Comparison of ENCODE assay signal across 32 cellular contexts in genomic region chr18:25074925-25075693, GRCh38.
DNase-seq lines count a peak whose midpoint lies in the region; ATAC-seq and TF ChIP-seq lines count a peak whose summit lies in the region.
"Had no signal": no experiment of that assay in that cellular context is flagged by ENCODE, and none has a peak within 500 bp of the region (broad histone marks: within the 10 kb centered on the region; RNA-seq: fewer than 3 reads in every experiment).

No MANE protein-coding gene starts in this region.

- 37 to 42% methylated on average over 9 of the region's 9 CpGs for WGBS in body of pancreas, 2 donors

- H3K27me3 Mint-ChIP-seq in Caco-2 (ENCODE audit: insufficient read depth, unreplicated experiment): no peaks in the 10 kb centered on the region
- no peaks in the 10 kb centered on the region for H3K27me3 Mint-ChIP-seq in nephron progenitor cell (ENCODE audit: low read depth, poor library complexity)
- H3K27me3 Mint-ChIP-seq: activated CD4-positive, alpha-beta memory T cell treated with anti-CD3 and anti-CD28 coated beads, Interleukin-2, amount 10 ng/mL, durations not matched to agents 7 days and 5 days; activated naive CD4-positive, alpha-beta T cell treated with anti-CD3 and anti-CD28 coated beads, Interleukin-2, amount 50 U/mL, for 24 hours; activated T-helper 17 cell treated with anti-CD3 and anti-CD28 coated beads, Interleukin-2, amount 50 U/mL, for 72 hours; effector memory CD8-positive, alpha-beta T cell had no signal

- H3K36me3 Mint-ChIP-seq in Caco-2 (ENCODE audit: insufficient read depth, unreplicated experiment): no peaks in the 10 kb centered on the region
- H3K36me3 Mint-ChIP-seq in nephron progenitor cell (ENCODE audit: low read depth): peaks cover 11% of the 10 kb centered on the region
- H3K36me3 Mint-ChIP-seq: activated naive CD4-positive, alpha-beta T cell treated with anti-CD3 and anti-CD28 coated beads, Interleukin-2, amount 50 U/mL, for 24 hours; CD8-positive, alpha-beta memory T cell; immature natural killer cell; memory B cell had no signal

- H3K27me3 ChIP-seq in Caco-2 (replicated peaks; ENCODE audit: control insufficient read depth, insufficient read depth, low read length) (no peaks in the 10 kb centered on the region), body of pancreas (no peaks in the 10 kb centered on the region)
- H3K27me3 ChIP-seq: BE2C, stomach, tibial artery had no signal

- TF ChIP-seq CTCF in Caco-2 (IDR thresholded peaks at IDR 0.05; ENCODE audit: insufficient read depth in 1 of 2, low read depth in 1 of 2, low read length in 1 of 2, severe bottlenecking in 1 of 2, unreplicated experiment in 1 of 2) (no peak), nephron progenitor cell (IDR thresholded peaks at IDR 0.05) (no peak), body of pancreas (IDR thresholded peaks at IDR 0.05) (no peak)

- peaks cover 20% of the 10 kb centered on the region for H3K4me1 Mint-ChIP-seq in Caco-2 (ENCODE audit: low read depth, unreplicated experiment)
- H3K4me1 Mint-ChIP-seq in nephron progenitor cell: peaks cover 85% of the 10 kb centered on the region
- H3K4me1 Mint-ChIP-seq: activated CD4-positive, alpha-beta memory T cell treated with anti-CD3 and anti-CD28 coated beads, Interleukin-2, amount 10 ng/mL, durations not matched to agents 7 days and 5 days; activated naive CD4-positive, alpha-beta T cell treated with anti-CD3 and anti-CD28 coated beads, Interleukin-2, amount 50 U/mL, for 24 hours; activated T-helper 17 cell treated with anti-CD3 and anti-CD28 coated beads, Interleukin-2, amount 50 U/mL, for 72 hours; CD8-positive, alpha-beta memory T cell; immature natural killer cell; memory B cell had no signal

- H3K27ac ChIP-seq in body of pancreas: no peak overlapping the region
- H3K27ac ChIP-seq: coronary artery, stomach, tibial artery had no signal

- H3K9me3 Mint-ChIP-seq in Caco-2 (ENCODE audit: unreplicated experiment): no peaks in the 10 kb centered on the region
- H3K9me3 Mint-ChIP-seq in nephron progenitor cell: no peaks in the 10 kb centered on the region
- H3K9me3 Mint-ChIP-seq: activated CD4-positive, alpha-beta memory T cell treated with anti-CD3 and anti-CD28 coated beads, Interleukin-2, amount 10 ng/mL, durations not matched to agents 7 days and 5 days; activated naive CD4-positive, alpha-beta T cell treated with anti-CD3 and anti-CD28 coated beads, Interleukin-2, amount 50 U/mL, for 24 hours; activated T-helper 17 cell treated with anti-CD3 and anti-CD28 coated beads, Interleukin-2, amount 50 U/mL, for 72 hours; effector memory CD8-positive, alpha-beta T cell; memory B cell had no signal

- no peak for TF ChIP-seq POLR2A in body of pancreas (IDR thresholded peaks at IDR 0.05)

- H3K4me3 ChIP-seq in Caco-2 (ENCODE audit: low read depth, low read length) (no peak overlapping the region), body of pancreas (no peak overlapping the region)
- H3K4me3 ChIP-seq: coronary artery, smooth muscle cell, stomach, tibial artery had no signal

- CTCF ChIA-PET in Caco-2 (lab: Charles Lee): no interaction called here

- H3K27ac Mint-ChIP-seq in Caco-2 (ENCODE audit: unreplicated experiment) (peak overlapping the region; percentile 19), nephron progenitor cell (peak overlapping the region; percentile 32)
- H3K27ac Mint-ChIP-seq: activated CD4-positive, alpha-beta memory T cell treated with anti-CD3 and anti-CD28 coated beads, Interleukin-2, amount 10 ng/mL, durations not matched to agents 7 days and 5 days; activated naive CD4-positive, alpha-beta T cell treated with anti-CD3 and anti-CD28 coated beads, Interleukin-2, amount 50 U/mL, for 24 hours; activated T-helper 17 cell treated with anti-CD3 and anti-CD28 coated beads, Interleukin-2, amount 50 U/mL, for 72 hours; CD8-positive, alpha-beta memory T cell; effector memory CD8-positive, alpha-beta T cell; immature natural killer cell; memory B cell had no signal

- H3K9me3 ChIP-seq in Caco-2 (no peaks in the 10 kb centered on the region), body of pancreas (no peaks in the 10 kb centered on the region)
- H3K9me3 ChIP-seq: BE2C, stomach, tibial artery had no signal

- H3K4me3 Mint-ChIP-seq in Caco-2 (ENCODE audit: unreplicated experiment) (no peak overlapping the region), nephron progenitor cell (no peak overlapping the region)
- H3K4me3 Mint-ChIP-seq: activated CD4-positive, alpha-beta memory T cell treated with anti-CD3 and anti-CD28 coated beads, Interleukin-2, amount 10 ng/mL, durations not matched to agents 7 days and 5 days; activated naive CD4-positive, alpha-beta T cell treated with anti-CD3 and anti-CD28 coated beads, Interleukin-2, amount 50 U/mL, for 24 hours; activated T-helper 17 cell treated with anti-CD3 and anti-CD28 coated beads, Interleukin-2, amount 50 U/mL, for 72 hours; CD8-positive, alpha-beta memory T cell; effector memory CD8-positive, alpha-beta T cell; immature natural killer cell; memory B cell had no signal

- intact Hi-C loops in Caco-2 (cut with micrococcal nuclease; ENCODE audit: unreplicated experiment): no loop called here
- intact Hi-C loops in body of pancreas (cut with DNase I): no loop called here

- peaks cover 26% of the 10 kb centered on the region for H3K4me1 ChIP-seq in Caco-2
- H3K4me1 ChIP-seq in body of pancreas: no peaks in the 10 kb centered on the region
- H3K4me1 ChIP-seq: BE2C, tibial artery had no signal

- no peaks in the 10 kb centered on the region for H3K36me3 ChIP-seq in Caco-2 (ENCODE audit: control insufficient read depth, insufficient read depth, low read length)
- H3K36me3 ChIP-seq in body of pancreas (replicated peaks in 1 of 2; ENCODE audit: insufficient read depth in 1 of 2, low read depth in 2 of 2): no peaks in the 10 kb centered on the region
- H3K36me3 ChIP-seq: BE2C, stomach had no signal

- POLR2A ChIA-PET in Caco-2 (lab: Charles Lee): no interaction called here

- ATAC-seq in body of pancreas (no peak), SK-N-SH treated with all-trans-retinoic acid at 6 μM for 48 hours (no peak)
- ATAC-seq: activated T-helper 17 cell treated with anti-CD3 and anti-CD28 coated beads, Interleukin-2, amount 50 U/mL, for 72 hours; effector memory CD8-positive, alpha-beta T cell; esophagus mucosa; left colon; Panc1 had no signal

- no peak for DNase-seq in Caco-2
- DNase-seq in NCI-H128 (lab: John Stamatoyannopoulos, UW; ENCODE audit: unreplicated experiment): peak; percentile 19
- DNase-seq in epidermal melanocyte (ENCODE audit: insufficient read length, low spot score): peak; percentile 52
- DNase-seq in nephron progenitor cell: no peak
- DNase-seq in NCI-H774 (lab: John Stamatoyannopoulos, UW): no peak
- DNase-seq in body of pancreas: no peak
- no peak for DNase-seq in activated CD4-positive, alpha-beta T cell treated with anti-CD3 and anti-CD28 coated beads, Interleukin-2, amount 50 U/mL, for 4 hours
- DNase-seq: activated CD4-positive, alpha-beta memory T cell treated with anti-CD3 and anti-CD28 coated beads, Interleukin-2, amount 10 ng/mL, durations not matched to agents 7 days and 5 days; BE2C; CD8-positive, alpha-beta memory T cell; DMS153; effector memory CD8-positive, alpha-beta T cell; GDM1; hippocampal formation; immature natural killer cell; left colon; NCI-H1436 treated with DMSO at 0.1 percent for 48 hours; NCI-H2171; NCI-H510A treated with DMSO at 0.1 percent for 48 hours; SHP77; stimulated activated CD4-positive, alpha-beta T cell treated with anti-CD3 and anti-CD28 coated beads, Interleukin-1b, Interleukin-23, amount 100 ng/mL, for 48 hours; stimulated activated CD8-positive, alpha-beta memory T cell treated with anti-CD3 and anti-CD28 coated beads, Interleukin-4, amount 100 ng/mL, for 48 hours; stomach; tibial artery had no signal

- BruUV-seq in Caco-2 (replicated peaks; lab: Mats Ljungman, UMichigan): no TSS peak

TF ChIP-seq in SK-N-SH treated with all-trans-retinoic acid at 6 μM for 48 hours, 23 proteins besides CTCF, POLR2A, EP300 and RAD21:
- TF ChIP-seq TCF4 (CRISPR knock-in tag; IDR thresholded peaks at IDR 0.05; ENCODE audit: borderline replicate concordance) (no peak), POU6F1 (CRISPR knock-in tag; IDR thresholded peaks at IDR 0.05; ENCODE audit: borderline replicate concordance, low read depth) (no peak), GLIS3 (CRISPR knock-in tag; IDR thresholded peaks at IDR 0.05) (no peak), ESRRG (CRISPR knock-in tag; IDR thresholded peaks at IDR 0.05) (no peak)

Comparison
In these comparisons a context has a peak if more than half of its experiments do, and no peak if none do; other contexts are left out.
1. DNase-seq: peak in NCI-H128 (single experiment) and epidermal melanocyte (single experiment); none in Caco-2 (0 of 2), nephron progenitor cell (single experiment), NCI-H774 (single experiment), body of pancreas (0 of 4) and activated CD4-positive, alpha-beta T cell treated with anti-CD3 and anti-CD28 coated beads, Interleukin-2, amount 50 U/mL, for 4 hours (0 of 2).